29 cellular contexts compared by ENCODE assay signal in the genomic region with DNA sequence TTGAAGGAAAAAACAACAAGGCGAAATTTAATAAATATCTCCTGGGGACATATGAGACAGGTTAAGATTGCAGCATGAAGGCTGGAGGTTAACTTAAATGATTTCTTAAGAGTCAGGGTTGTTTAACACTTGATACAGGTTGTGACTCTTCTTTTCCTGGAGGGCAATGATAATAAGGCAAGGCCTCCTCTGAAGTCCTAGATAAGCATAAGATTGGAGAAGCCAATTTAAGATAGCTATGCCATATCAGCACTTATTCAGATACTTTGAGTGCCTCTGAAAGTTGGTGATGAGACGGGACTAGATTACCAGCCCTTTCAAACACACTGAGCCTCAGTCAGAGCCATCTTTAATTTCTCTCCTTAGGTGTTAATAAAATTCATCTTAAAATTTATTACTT.
"Had no signal": no experiment of that assay in that cellular context is flagged by ENCODE, and none has a peak within 500 bp of the region (broad histone marks: within the 10 kb centered on the region; RNA-seq: fewer than 3 reads in every experiment).

No MANE protein-coding gene starts in this region.

- H3K9me3 ChIP-seq: adrenal gland, body of pancreas, colonic mucosa, esophagus squamous epithelium, gastroesophageal sphincter had no signal

- FAIRE-seq: endometrium, endothelial cell of umbilical vein had no signal

- DNase-seq: activated B cell treated with CpG ODN at 0.5 μM for 24 hours; activated CD4-positive, alpha-beta memory T cell treated with anti-CD3 and anti-CD28 coated beads for 36 hours; activated CD4-positive, alpha-beta T cell treated with anti-CD3 and anti-CD28 coated beads, Interleukin-2, amount 10 ng/mL, durations not matched to agents 24 days and 14 days; activated CD8-positive, alpha-beta memory T cell treated with anti-CD3 and anti-CD28 coated beads, Interleukin-2, amount 10 ng/mL, durations not matched to agents 7 days and 5 days; activated CD8-positive, alpha-beta memory T cell treated with anti-CD3 and anti-CD28 coated beads, Interleukin-2, amount 50 U/mL, for 4 hours; activated CD8-positive, alpha-beta T cell treated with anti-CD3 and anti-CD28 coated beads, Interleukin-2, amount 10 ng/mL, durations not matched to agents 7 days and 5 days; activated effector memory CD4-positive, alpha-beta T cell treated with anti-CD3 and anti-CD28 coated beads, Interleukin-2, amount 50 U/mL, for 16 hours; activated naive CD4-positive, alpha-beta T cell treated with anti-CD3 and anti-CD28 coated beads for 36 hours; activated naive CD8-positive, alpha-beta T cell treated with anti-CD3 and anti-CD28 coated beads for 36 hours; activated naive CD8-positive, alpha-beta T cell treated with anti-CD3 and anti-CD28 coated beads, Interleukin-2, amount 50 U/mL, for 24 hours; activated T-cell treated with anti-CD3 and anti-CD28 coated beads, Interleukin-2, amount 50 U/mL, for 1 hour; activated T-cell treated with anti-CD3 and anti-CD28 coated beads, Interleukin-2, amount 50 U/mL, for 48 hours; adrenal gland; amygdala; aorta; body of pancreas; central memory CD4-positive, alpha-beta T cell; cerebellar nuclear complex; colonic mucosa; effector CD8-positive, alpha-beta T cell; esophagus squamous epithelium; foreskin melanocyte; T-helper 2 cell; WERI-Rb-1 had no signal

- H3K4me3 ChIP-seq: adrenal gland, body of pancreas, colonic mucosa, esophagus squamous epithelium, gastroesophageal sphincter had no signal

- H3K36me3 ChIP-seq: adrenal gland, colonic mucosa, esophagus squamous epithelium, gastroesophageal sphincter, WERI-Rb-1 had no signal

- ATAC-seq: activated CD4-positive, CD25-positive, alpha-beta regulatory T cell treated with anti-CD3 and anti-CD28 coated beads, Interleukin-2, amount 50 U/mL, for 24 hours; activated CD8-positive, alpha-beta memory T cell treated with anti-CD3 and anti-CD28 coated beads, Interleukin-2, amount 10 ng/mL, durations not matched to agents 7 days and 5 days; activated CD8-positive, alpha-beta T cell treated with anti-CD3 and anti-CD28 coated beads, Interleukin-2, amount 10 ng/mL, durations not matched to agents 7 days and 5 days; activated naive CD8-positive, alpha-beta T cell treated with anti-CD3 and anti-CD28 coated beads, Interleukin-2, amount 50 U/mL, for 24 hours; body of pancreas; gastroesophageal sphincter had no signal

- H3K4me1 ChIP-seq: body of pancreas, colonic mucosa, esophagus squamous epithelium had no signal

- H3K27me3 ChIP-seq: adrenal gland, body of pancreas, colonic mucosa, esophagus squamous epithelium, gastroesophageal sphincter had no signal

- H3K27ac ChIP-seq: adrenal gland, body of pancreas, colonic mucosa, epithelial cell of prostate, esophagus squamous epithelium, gastroesophageal sphincter, WERI-Rb-1 had no signal
